ENCODE assay signal across 15 cellular contexts in the genomic region with DNA sequence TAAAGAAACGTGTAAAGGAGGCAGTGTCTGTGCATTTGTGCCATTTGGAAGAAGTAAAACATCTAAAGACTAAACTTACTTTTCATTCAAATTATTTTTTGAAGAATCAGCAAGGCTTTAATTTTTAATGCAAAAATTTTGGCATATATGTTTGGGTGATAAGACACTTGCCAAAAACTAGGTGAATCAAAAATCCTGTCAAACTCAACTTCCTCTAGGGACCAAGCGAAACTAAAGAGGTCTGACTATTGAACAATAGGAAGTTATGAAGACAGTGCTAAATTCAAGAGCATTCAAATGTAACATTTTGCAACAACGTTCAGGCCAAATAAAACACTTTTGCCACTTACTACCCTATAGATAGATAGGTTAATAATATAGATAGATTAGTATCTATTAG.
DNase-seq lines count a peak whose midpoint lies in the region; ATAC-seq, FAIRE-seq and TF ChIP-seq lines count a peak whose summit lies in the region.
"Had no signal": no experiment of that assay in that cellular context is flagged by ENCODE, and none has a peak within 500 bp of the region (broad histone marks: within the 10 kb centered on the region; RNA-seq: fewer than 3 reads in every experiment).

No MANE protein-coding gene starts in this region.

- in situ Hi-C loops in GM12878 (cut with MboI), result no loop called here
- in situ Hi-C loops in HAP-1 (cut with MboI; ENCODE audit: low sequenced_read_pairs), result no loop called here

- H4K20me1 ChIP-seq in BLaER1 treated with 17β-estradiol and CSF1 and Interleukin-3, amounts not matched to agents 10 nM and 100 nM, result no peaks in the 10 kb centered on the region
- H4K20me1 ChIP-seq in Karpas-422 (ENCODE audit: insufficient read depth, low read depth, low read length) (no peaks in the 10 kb centered on the region), OCI-LY3 (ENCODE audit: insufficient read depth, low read length) (no peaks in the 10 kb centered on the region), GM12878 (ENCODE audit: control insufficient read depth, insufficient read depth) (no peaks in the 10 kb centered on the region)

- no peak for TF ChIP-seq EP300 in GM12878 (IDR thresholded peaks at IDR 0.05; ENCODE audit: borderline replicate concordance in 1 of 2, control insufficient read depth in 1 of 2, low read depth in 2 of 2, low read length in 2 of 2)

- H3K9me2 ChIP-seq in Karpas-422 (replicated peaks; ENCODE audit: insufficient read depth, low read length), result no peaks in the 10 kb centered on the region

- H3K9ac ChIP-seq in BLaER1 treated with 17β-estradiol and CSF1 and Interleukin-3, amounts not matched to agents 10 nM and 100 nM, result no peak overlapping the region
- peak overlapping the region; percentile 57 for H3K9ac ChIP-seq in Karpas-422 (ENCODE audit: low read length)
- no peak overlapping the region for H3K9ac ChIP-seq in OCI-LY3 (ENCODE audit: low read length)
- no peak overlapping the region for H3K9ac ChIP-seq in GM12878 (ENCODE audit: control insufficient read depth, insufficient read depth, low read length)
- H3K9ac ChIP-seq: GM23248 had no signal

- TF ChIP-seq CTCF in OCI-LY3 (IDR thresholded peaks at IDR 0.05; ENCODE audit: low read depth, low read length), result no peak
- no peak for TF ChIP-seq CTCF in GM12878 (IDR thresholded peaks at IDR 0.05 in 2 of 3, conservative IDR thresholded peaks at IDR 0.05 in 1 of 3; ENCODE audit: control insufficient read depth in 2 of 3, extremely low read depth in 1 of 3, insufficient read depth in 1 of 3, low read depth in 3 of 3, low read length in 3 of 3)
- TF ChIP-seq CTCF in heart left ventricle (IDR thresholded peaks at IDR 0.05), result no peak

- no peaks in the 10 kb centered on the region for H3K36me3 ChIP-seq in BLaER1 treated with 17β-estradiol and CSF1 and Interleukin-3, amounts not matched to agents 10 nM and 100 nM
- H3K36me3 ChIP-seq in Karpas-422 (ENCODE audit: insufficient read depth, low read length) (no peaks in the 10 kb centered on the region), OCI-LY3 (replicated peaks; ENCODE audit: low read depth, low read length) (no peaks in the 10 kb centered on the region), GM12878 (ENCODE audit: control insufficient read depth in 2 of 2, insufficient read depth in 2 of 2, low read length in 1 of 2) (no peaks in the 10 kb centered on the region), heart left ventricle (no peaks in the 10 kb centered on the region), HAP-1 (replicated peaks) (no peaks in the 10 kb centered on the region)

- no peak overlapping the region for H3K4me3 ChIP-seq in BLaER1 treated with 17β-estradiol and CSF1 and Interleukin-3, amounts not matched to agents 10 nM and 100 nM
- 0 out of 2 replicates have a peak overlapping the region, but pooled peaks have one; percentile 18 for H3K4me3 ChIP-seq in Karpas-422 (ENCODE audit: low read length)
- H3K4me3 ChIP-seq in OCI-LY3 (ENCODE audit: low read length), result no peak overlapping the region
- no peak overlapping the region for H3K4me3 ChIP-seq in GM12878
- H3K4me3 ChIP-seq in heart left ventricle, result no peak overlapping the region
- H3K4me3 ChIP-seq in HAP-1, result no peak overlapping the region
- H3K4me3 ChIP-seq: GM23248 had no signal

- DNase-seq in Karpas-422, result peak; percentile 93
- DNase-seq in GM12878 (ENCODE audit: low read depth, low spot score), result no peak
- no peak for DNase-seq in heart left ventricle
- DNase-seq in HAP-1 (ENCODE audit: low spot score in 2 of 2), result no peak
- no peak for DNase-seq in NCI-H774 (lab: John Stamatoyannopoulos, UW)
- DNase-seq: Caco-2; CD8-positive, alpha-beta memory T cell; GM23248 had no signal

- intact Hi-C loops in GM12878 (cut with micrococcal nuclease; ENCODE audit: unreplicated experiment), result no loop called here
- intact Hi-C loops in heart left ventricle (cut with DNase I), result no loop called here

- CTCF ChIA-PET in GM12878 (lab: Yijun Ruan, JAX), result interaction anchor here (1.1 kb wide), 1 partner anchor 71 kb away, joined by 3 read pairs; no protein-coding TSS in a partner anchor

- no peaks in the 10 kb centered on the region for H3K79me2 ChIP-seq in Karpas-422 (ENCODE audit: low read length)
- H3K79me2 ChIP-seq in OCI-LY3 (ENCODE audit: low read length), result no peaks in the 10 kb centered on the region
- H3K79me2 ChIP-seq in GM12878 (ENCODE audit: control insufficient read depth, insufficient read depth, low read length), result no peaks in the 10 kb centered on the region

- ATAC-seq in GM12878, result peak; percentile 48; the same call in 2 of the 3 replicates
- no peak for ATAC-seq in heart left ventricle
- ATAC-seq: HepG2 had no signal

- WGBS in GM12878 (ENCODE audit: insufficient coverage, insufficient replicate concordance, low lambda C conversion rate, missing lambda C conversion rate), result 0% methylated on average over 3 of the region's 3 CpGs
- WGBS in heart left ventricle, 4 donors, result 57 to 65% (median 64%) methylated on average over 3 of the region's 3 CpGs

- SMC1A ChIA-PET in GM12878 (lab: Charles Lee; ENCODE audit: uncharacterized antibody, unreplicated experiment), result interaction anchor here (0.9 to 1.1 kb wide), 3 partner anchors 20 to 28 kb away, joined by 3 to 4 read pairs (median 4); no protein-coding TSS in a partner anchor

- TF ChIP-seq RAD21 in GM12878 (IDR thresholded peaks at IDR 0.05; ENCODE audit: insufficient read depth, low read depth, low read length), result no peak

- H3K4me2 ChIP-seq in BLaER1 treated with 17β-estradiol and CSF1 and Interleukin-3, amounts not matched to agents 10 nM and 100 nM, result peak overlapping the region in 9 of 11 experiments; percentile 3 to 42 (median 37); a peak in 11 of 22 replicates
- H3K4me2 ChIP-seq in Karpas-422 (ENCODE audit: low read depth, low read length, poor library complexity, severe bottlenecking) (peak overlapping the region; percentile 59), OCI-LY3 (ENCODE audit: low read length) (0 out of 2 replicates have a peak overlapping the region, but pooled peaks have one; percentile 4), GM12878 (ENCODE audit: control insufficient read depth, insufficient read depth) (no peak overlapping the region)

- BruUV-seq in GM12878 (replicated peaks; lab: Mats Ljungman, UMichigan), result no TSS peak

- POLR2A ChIA-PET in GM12878 (lab: Charles Lee), result no interaction called here

- peak overlapping the region in 2 of 11 experiments; percentile 16 to 26; a peak in 1 of 22 replicates for H3K27ac ChIP-seq in BLaER1 treated with 17β-estradiol and CSF1 and Interleukin-3, amounts not matched to agents 10 nM and 100 nM
- H3K27ac ChIP-seq in Karpas-422 (ENCODE audit: low read length), result peak overlapping the region; percentile 99
- H3K27ac ChIP-seq in OCI-LY3 (ENCODE audit: low read length), result no peak overlapping the region
- H3K27ac ChIP-seq in GM12878 (ENCODE audit: control insufficient read depth, insufficient read depth), result no peak overlapping the region
- no peak overlapping the region for H3K27ac ChIP-seq in heart left ventricle
- H3K27ac ChIP-seq: GM23248 had no signal

- TF ChIP-seq POLR2A in GM12878 (IDR thresholded peaks at IDR 0.05; ENCODE audit: low read depth, low read length) (no peak), heart left ventricle (IDR thresholded peaks at IDR 0.05) (no peak)

- H2AFZ ChIP-seq in Karpas-422 (ENCODE audit: low read length), result no peak overlapping the region
- no peak overlapping the region for H2AFZ ChIP-seq in OCI-LY3 (ENCODE audit: low read depth, low read length)
- H2AFZ ChIP-seq in GM12878 (ENCODE audit: control insufficient read depth, low read depth, low read length), result no peak overlapping the region
- H2AFZ ChIP-seq: GM23248 had no signal

- no peak for FAIRE-seq in GM12878 (lab: Jason Lieb, UNC)
- FAIRE-seq: A204.1, GM12891, H54, HepG2, HTR-8/SVneo had no signal

- RAD21 ChIA-PET in GM12878 (lab: Charles Lee; ENCODE audit: unreplicated experiment), result no interaction called here

- peaks cover 16 to 22% (median 20%) of the 10 kb centered on the region in 10 experiments for H3K4me1 ChIP-seq in BLaER1 treated with 17β-estradiol and CSF1 and Interleukin-3, amounts not matched to agents 10 nM and 100 nM
- peaks cover 60% of the 10 kb centered on the region for H3K4me1 ChIP-seq in Karpas-422 (ENCODE audit: low read length)
- peaks cover 12% of the 10 kb centered on the region for H3K4me1 ChIP-seq in OCI-LY3 (ENCODE audit: low read length)
- no peaks in the 10 kb centered on the region for H3K4me1 ChIP-seq in GM12878 (ENCODE audit: control insufficient read depth, insufficient read depth, low read length)
- H3K4me1 ChIP-seq in heart left ventricle, result no peaks in the 10 kb centered on the region
- H3K4me1 ChIP-seq in HAP-1, result no peaks in the 10 kb centered on the region
- H3K4me1 ChIP-seq: Caco-2 had no signal

- no peaks in the 10 kb centered on the region for H3K27me3 ChIP-seq in BLaER1 treated with 17β-estradiol and CSF1 and Interleukin-3, amounts not matched to agents 10 nM and 100 nM
- H3K27me3 ChIP-seq in Karpas-422 (ENCODE audit: low read length) (no peaks in the 10 kb centered on the region), OCI-LY3 (ENCODE audit: low read depth, low read length) (no peaks in the 10 kb centered on the region), GM12878 (replicated peaks in 1 of 2; ENCODE audit: control insufficient read depth in 2 of 2, insufficient read depth in 2 of 2, low read length in 1 of 2) (no peaks in the 10 kb centered on the region), heart left ventricle (peaks cover 0 to 3% (median 0%) of the 10 kb centered on the region in 9 donors), HAP-1 (ENCODE audit: low read depth) (no peaks in the 10 kb centered on the region)

- no peaks in the 10 kb centered on the region for H3K9me3 ChIP-seq in BLaER1 treated with 17β-estradiol and CSF1 and Interleukin-3, amounts not matched to agents 10 nM and 100 nM (replicated peaks in 1 of 11)
- H3K9me3 ChIP-seq in Karpas-422 (ENCODE audit: low read length) (peaks cover 4% of the 10 kb centered on the region; the same call in 1 of the 2 replicates), OCI-LY3 (ENCODE audit: insufficient read depth, low read length) (no peaks in the 10 kb centered on the region), GM12878 (replicated peaks; ENCODE audit: control insufficient read depth, insufficient read depth, low read length) (no peaks in the 10 kb centered on the region), heart left ventricle (no peaks in the 10 kb centered on the region), HAP-1 (no peaks in the 10 kb centered on the region)
- H3K9me3 ChIP-seq: Caco-2 had no signal

TF ChIP-seq in GM12878, 131 proteins besides CTCF, POLR2A, EP300 and RAD21 (continues in another document):
- TF ChIP-seq RAD51 (IDR thresholded peaks at IDR 0.05), result no peak
